ENCODE assay signal across 13 cellular contexts in genomic region chr10:26574783-26575182, GRCh38.
DNase-seq lines count a peak whose midpoint lies in the region; ATAC-seq, FAIRE-seq and TF ChIP-seq lines count a peak whose summit lies in the region.
"Had no signal": no experiment of that assay in that cellular context is flagged by ENCODE, and none has a peak within 500 bp of the region (broad histone marks: within the 10 kb centered on the region; RNA-seq: fewer than 3 reads in every experiment).

No MANE protein-coding gene starts in this region.

- peak; percentile 67 for FAIRE-seq in K562 (lab: Jason Lieb, UNC)

- H3K9ac ChIP-seq in K562 (ENCODE audit: insufficient read depth in 1 of 2, low read depth in 2 of 2, low read length in 2 of 2): no peak overlapping the region
- H3K9ac ChIP-seq: GM23248 had no signal

- in situ Hi-C loops in K562 (cut with MboI): loop anchor here (5.0 to 25.0 kb wide), 2 partner anchors 748 to 862 kb away; no protein-coding TSS in a partner anchor

- no peaks in the 10 kb centered on the region for H3K9me3 ChIP-seq in K562 (replicated peaks; ENCODE audit: control insufficient read depth, insufficient read depth, low read depth, low read length)
- peaks cover 0 to 9% of the 10 kb centered on the region in 2 donors for H3K9me3 ChIP-seq in right atrium auricular region
- H3K9me3 ChIP-seq: thyroid gland had no signal

- intact Hi-C loops in K562 (cut with micrococcal nuclease): no loop called here
- intact Hi-C loops in activated CD8-positive, alpha-beta T cell treated with anti-CD3 and anti-CD28 coated beads for 36 hours (cut with micrococcal nuclease): no loop called here

- no TSS peak for BruUV-seq in K562 (replicated peaks; lab: Mats Ljungman, UMichigan)

- POLR2A ChIA-PET in K562 (lab: Yijun Ruan, JAX): no interaction called here
- POLR2A ChIA-PET in activated CD8-positive, alpha-beta T cell treated with anti-CD3 and anti-CD28 coated beads for 36 hours (lab: Charles Lee): no interaction called here

- H2AFZ ChIP-seq in K562 (ENCODE audit: low read depth, low read length): no peak overlapping the region
- H2AFZ ChIP-seq: GM23248 had no signal

- no peak for TF ChIP-seq CTCF in K562 (IDR thresholded peaks at IDR 0.05 in 2 of 3, conservative IDR thresholded peaks at IDR 0.05 in 1 of 3; ENCODE audit: insufficient read depth in 2 of 3, low read depth in 1 of 3, low read length in 3 of 3)
- no peak for TF ChIP-seq CTCF in activated CD8-positive, alpha-beta T cell treated with anti-CD3 and anti-CD28 coated beads for 36 hours (IDR thresholded peaks at IDR 0.05)
- TF ChIP-seq CTCF in right atrium auricular region (IDR thresholded peaks at IDR 0.05): no peak

- WGBS in K562 (ENCODE audit: insufficient coverage, low coverage, missing lambda C conversion rate): 1% methylated on average over 4 of the region's 4 CpGs

- H3K27me3 Mint-ChIP-seq in activated CD8-positive, alpha-beta T cell treated with anti-CD3 and anti-CD28 coated beads for 36 hours: no peaks in the 10 kb centered on the region

- no peak overlapping the region for H3K4me3 ChIP-seq in K562
- no peak overlapping the region for H3K4me3 ChIP-seq in right atrium auricular region
- H3K4me3 ChIP-seq: GM23248, thyroid gland had no signal

- H3K36me3 ChIP-seq in K562 (ENCODE audit: control insufficient read depth, insufficient read depth, low read length) (no peaks in the 10 kb centered on the region), right atrium auricular region (no peaks in the 10 kb centered on the region)
- H3K36me3 ChIP-seq: brain microvascular endothelial cell, thyroid gland had no signal

- CTCF ChIA-PET in K562 (lab: Yijun Ruan, JAX; ENCODE audit: low intra/inter-chr PET ratio): no interaction called here
- CTCF ChIA-PET in activated CD8-positive, alpha-beta T cell treated with anti-CD3 and anti-CD28 coated beads for 36 hours (lab: Charles Lee): no interaction called here

- H3K27ac ChIP-seq in K562 (ENCODE audit: extremely low read depth, low read depth, low read length) (no peak overlapping the region), right atrium auricular region (no peak overlapping the region)
- H3K27ac ChIP-seq: brain microvascular endothelial cell, GM23248, RWPE1, thyroid gland had no signal

- no peak overlapping the region for H3K4me3 Mint-ChIP-seq in activated CD8-positive, alpha-beta T cell treated with anti-CD3 and anti-CD28 coated beads for 36 hours
- H3K4me3 Mint-ChIP-seq: activated CD8-positive, alpha-beta T cell treated with anti-CD3 and anti-CD28 coated beads, Interleukin-2, amount 10 ng/mL, durations not matched to agents 7 days and 5 days had no signal

- peak; percentile 59 for ATAC-seq in GM18498 (IDR thresholded peaks at IDR 0.05; ENCODE audit: unreplicated experiment)
- peak; percentile 73 for ATAC-seq in GM21381 (IDR thresholded peaks at IDR 0.05; ENCODE audit: unreplicated experiment)
- ATAC-seq in HG03354 (IDR thresholded peaks at IDR 0.05; ENCODE audit: poor library complexity, severe bottlenecking, unreplicated experiment): peak; percentile 90
- ATAC-seq in K562: no peak
- no peak for ATAC-seq in HG03457 (IDR thresholded peaks at IDR 0.05; ENCODE audit: unreplicated experiment)
- ATAC-seq in activated CD8-positive, alpha-beta T cell treated with anti-CD3 and anti-CD28 coated beads for 36 hours: no peak
- ATAC-seq: activated CD8-positive, alpha-beta T cell treated with anti-CD3 and anti-CD28 coated beads, Interleukin-2, amount 10 ng/mL, durations not matched to agents 7 days and 5 days had no signal

- H3K79me2 ChIP-seq in K562 (ENCODE audit: control insufficient read depth, insufficient read depth, low read length): no peaks in the 10 kb centered on the region

- peaks cover 3 to 5% of the 10 kb centered on the region in 2 experiments; a peak in 3 of 5 replicates for H3K27me3 ChIP-seq in K562 (ENCODE audit: control insufficient read depth in 2 of 2, insufficient read depth in 2 of 2, low read length in 2 of 2)
- no peaks in the 10 kb centered on the region for H3K27me3 ChIP-seq in right atrium auricular region
- H3K27me3 ChIP-seq: brain microvascular endothelial cell, thyroid gland had no signal

- H3K4me1 ChIP-seq in K562 (replicated peaks in 1 of 2; ENCODE audit: control insufficient read depth in 2 of 2, insufficient read depth in 2 of 2, low read length in 2 of 2): peaks cover 0 to 5% of the 10 kb centered on the region in 2 experiments; a peak in 1 of 5 replicates
- H3K4me1 ChIP-seq in right atrium auricular region: no peaks in the 10 kb centered on the region
- H3K4me1 ChIP-seq: thyroid gland had no signal

- TF ChIP-seq RAD21 in K562 (CRISPR knock-in tag; conservative IDR thresholded peaks at IDR 0.05 in 1 of 2, IDR thresholded peaks at IDR 0.05 in 1 of 2): no peak

- H3K36me3 Mint-ChIP-seq in activated CD8-positive, alpha-beta T cell treated with anti-CD3 and anti-CD28 coated beads for 36 hours (ENCODE audit: low read depth): peaks cover 47% of the 10 kb centered on the region

- H4K20me1 ChIP-seq in K562 (replicated peaks; ENCODE audit: control insufficient read depth, insufficient read depth, low read length): no peaks in the 10 kb centered on the region

- peaks cover 2% of the 10 kb centered on the region for H3K4me1 Mint-ChIP-seq in activated CD8-positive, alpha-beta T cell treated with anti-CD3 and anti-CD28 coated beads for 36 hours (ENCODE audit: low read depth)

- no peaks in the 10 kb centered on the region for H3K9me1 ChIP-seq in K562 (ENCODE audit: control insufficient read depth, insufficient read depth, low read length)

- H3K27ac Mint-ChIP-seq in activated CD8-positive, alpha-beta T cell treated with anti-CD3 and anti-CD28 coated beads for 36 hours: no peak overlapping the region
- H3K27ac Mint-ChIP-seq: activated CD8-positive, alpha-beta T cell treated with anti-CD3 and anti-CD28 coated beads, Interleukin-2, amount 10 ng/mL, durations not matched to agents 7 days and 5 days had no signal

- TF ChIP-seq EP300 in K562 (IDR thresholded peaks at IDR 0.05; ENCODE audit: low read length): no peak

- peaks cover 22% of the 10 kb centered on the region for H3K9me3 Mint-ChIP-seq in activated CD8-positive, alpha-beta T cell treated with anti-CD3 and anti-CD28 coated beads for 36 hours

- no peak overlapping the region for H3K4me2 ChIP-seq in K562 (ENCODE audit: insufficient read depth, low read length)

- DNase-seq in K562 (ENCODE audit: extremely low read depth in 1 of 4, low spot score in 3 of 4) (no peak), SK-N-DZ (ENCODE audit: low spot score) (no peak), right atrium auricular region (ENCODE audit: low spot score) (no peak)
- DNase-seq in activated CD8-positive, alpha-beta T cell treated with anti-CD3 and anti-CD28 coated beads for 36 hours: no peak
- DNase-seq: activated CD8-positive, alpha-beta T cell treated with anti-CD3 and anti-CD28 coated beads, Interleukin-2, amount 10 ng/mL, durations not matched to agents 7 days and 5 days; brain microvascular endothelial cell; GM23248; thyroid gland had no signal

- no peak for TF ChIP-seq POLR2A in K562 (conservative IDR thresholded peaks at IDR 0.05)

TF ChIP-seq in K562, 482 proteins besides CTCF, POLR2A, EP300 and RAD21:
- TF ChIP-seq HOXB6 (CRISPR knock-in tag; IDR thresholded peaks at IDR 0.05; ENCODE audit: borderline replicate concordance): no peak
- TF ChIP-seq FOXP1 (CRISPR knock-in tag; IDR thresholded peaks at IDR 0.05): no peak
- TF ChIP-seq ZBTB26 (CRISPR knock-in tag; IDR thresholded peaks at IDR 0.05): no peak
- no peak for TF ChIP-seq ARHGAP35 (IDR thresholded peaks at IDR 0.05; ENCODE audit: partially characterized antibody)
- TF ChIP-seq TFE3 (CRISPR knock-in tag; IDR thresholded peaks at IDR 0.05): 0 out of 2 replicates have a peak, but pooled peaks have one; percentile 11
- no peak for TF ChIP-seq ZNF274 (IDR thresholded peaks at IDR 0.05; ENCODE audit: borderline replicate concordance, low read depth, low read length)
TF ChIP-seq in K562: peak in this region for 1.

Comparison
In these comparisons a context has a peak if more than half of its experiments do, and no peak if none do; other contexts are left out.
1. ATAC-seq: peak in GM18498 (single experiment), GM21381 (single experiment) and HG03354 (single experiment); none in K562 (single experiment), HG03457 (single experiment) and activated CD8-positive, alpha-beta T cell treated with anti-CD3 and anti-CD28 coated beads for 36 hours (single experiment).